1 cellular context compared by ENCODE assay signal in genomic region chr9:131601683-131602181, GRCh38.
A peak's percentile ranks its signal among the peaks of the same experiment; 100 is the strongest.
TF ChIP-seq lines count a peak whose summit lies in the region.

No MANE protein-coding gene starts in this region.

TF ChIP-seq in HepG2, 621 proteins besides CTCF, POLR2A, EP300 and RAD21 (continued from another document and continues in another):
- TF ChIP-seq TEAD2 (CRISPR knock-in tag; IDR thresholded peaks at IDR 0.05) (no peak), SP4 (CRISPR knock-in tag; IDR thresholded peaks at IDR 0.05) (no peak), PRDM15 (CRISPR knock-in tag; IDR thresholded peaks at IDR 0.05) (peak; percentile 36; the same call in 1 of the 2 replicates), NFE2L2 (IDR thresholded peaks at IDR 0.05; ENCODE audit: low read length) (no peak), RXRB (CRISPR knock-in tag; IDR thresholded peaks at IDR 0.05; ENCODE audit: borderline replicate concordance) (peak; percentile 84), ARID5B (CRISPR knock-in tag; IDR thresholded peaks at IDR 0.05) (peak; percentile 91), ZFP37 (CRISPR knock-in tag; IDR thresholded peaks at IDR 0.05; ENCODE audit: borderline replicate concordance) (peak; percentile 84; the same call in 1 of the 2 replicates), ZSCAN5A (CRISPR knock-in tag; IDR thresholded peaks at IDR 0.05; ENCODE audit: borderline replicate concordance) (no peak), RFX3 (CRISPR knock-in tag; IDR thresholded peaks at IDR 0.05) (no peak), TOPORS (CRISPR knock-in tag; IDR thresholded peaks at IDR 0.05) (no peak), ZNF430 (CRISPR knock-in tag; IDR thresholded peaks at IDR 0.05) (no peak), MZF1 (CRISPR knock-in tag; IDR thresholded peaks at IDR 0.05; ENCODE audit: borderline replicate concordance) (no peak), KLF15 (CRISPR knock-in tag; IDR thresholded peaks at IDR 0.05; ENCODE audit: borderline replicate concordance) (no peak), FOSL2 (CRISPR knock-in tag; IDR thresholded peaks at IDR 0.05) (peak; percentile 66), ZFY (CRISPR knock-in tag; IDR thresholded peaks at IDR 0.05) (peak; percentile 54; the same call in 1 of the 2 replicates), ZNF850 (CRISPR knock-in tag; conservative IDR thresholded peaks at IDR 0.05) (no peak), ATAD3A (CRISPR knock-in tag; IDR thresholded peaks at IDR 0.05) (no peak), THAP8 (CRISPR knock-in tag; IDR thresholded peaks at IDR 0.05; ENCODE audit: borderline replicate concordance) (no peak), ZSCAN31 (CRISPR knock-in tag; IDR thresholded peaks at IDR 0.05; ENCODE audit: low read depth) (no peak), ZBTB14 (CRISPR knock-in tag; IDR thresholded peaks at IDR 0.05) (no peak), ZNF770 (CRISPR knock-in tag; IDR thresholded peaks at IDR 0.05) (peak; percentile 99), ZMYM3 (CRISPR knock-in tag; IDR thresholded peaks at IDR 0.05) (peak; percentile 89), ARID3A (IDR thresholded peaks at IDR 0.05; ENCODE audit: low read depth, low read length) (0 out of 2 replicates have a peak, but pooled peaks have one; percentile 23), ZSCAN30 (CRISPR knock-in tag; IDR thresholded peaks at IDR 0.05) (no peak), MAFF (IDR thresholded peaks at IDR 0.05; ENCODE audit: low read depth, low read length) (no peak), ZNF446 (CRISPR knock-in tag; IDR thresholded peaks at IDR 0.05) (no peak), ZNF281 (CRISPR knock-in tag; IDR thresholded peaks at IDR 0.05; ENCODE audit: borderline replicate concordance) (no peak), NCOA5 (CRISPR knock-in tag; IDR thresholded peaks at IDR 0.05) (no peak), ZBTB44 (CRISPR knock-in tag; IDR thresholded peaks at IDR 0.05) (no peak), NFYC (CRISPR knock-in tag; IDR thresholded peaks at IDR 0.05) (no peak), CHCHD3 (CRISPR knock-in tag; IDR thresholded peaks at IDR 0.05) (no peak), LCORL (IDR thresholded peaks at IDR 0.05) (no peak), LCORL (CRISPR knock-in tag; IDR thresholded peaks at IDR 0.05) (peak; percentile 91), ZNF20 (CRISPR knock-in tag; IDR thresholded peaks at IDR 0.05) (no peak), NRL (CRISPR knock-in tag; IDR thresholded peaks at IDR 0.05; ENCODE audit: borderline replicate concordance) (no peak), ELF3 (CRISPR knock-in tag; IDR thresholded peaks at IDR 0.05) (peak; percentile 71), SP140L (CRISPR knock-in tag; IDR thresholded peaks at IDR 0.05; ENCODE audit: borderline replicate concordance) (no peak)
